Comparison of ENCODE assay signal across 9 cellular contexts in genomic region chr7:7816084-7816483, GRCh38.
DNase-seq lines count a peak whose midpoint lies in the region; ATAC-seq and TF ChIP-seq lines count a peak whose summit lies in the region.
"Had no signal": no experiment of that assay in that cellular context is flagged by ENCODE, and none has a peak within 500 bp of the region (broad histone marks: within the 10 kb centered on the region; RNA-seq: fewer than 3 reads in every experiment).

No MANE protein-coding gene starts in this region.

- H3K36me3 ChIP-seq in BLaER1 treated with 17β-estradiol and CSF1 and Interleukin-3, amounts not matched to agents 10 nM and 100 nM = peaks cover 0 to 8% (median 3%) of the 10 kb centered on the region in 11 experiments; a peak in 6 of 22 replicates
- H3K36me3 ChIP-seq in OCI-LY1 (ENCODE audit: insufficient read depth, low read length) = peaks cover 6% of the 10 kb centered on the region

- ATAC-seq in GM18907 (IDR thresholded peaks at IDR 0.05; ENCODE audit: unreplicated experiment) (peak; percentile 43), HG02840 (IDR thresholded peaks at IDR 0.05; ENCODE audit: low FRiP score, unreplicated experiment) (peak; percentile 36)

- DNase-seq in AG20443 (ENCODE audit: low spot score) (no peak), RKO (ENCODE audit: low spot score) (no peak), retina (no peak), activated gamma-delta T cell (lab: John Stamatoyannopoulos, UW) (no peak)

- peaks cover 19 to 29% (median 22%) of the 10 kb centered on the region in 10 experiments for H3K4me1 ChIP-seq in BLaER1 treated with 17β-estradiol and CSF1 and Interleukin-3, amounts not matched to agents 10 nM and 100 nM
- peaks cover 60% of the 10 kb centered on the region for H3K4me1 ChIP-seq in OCI-LY1 (ENCODE audit: insufficient read depth, low read length, severe bottlenecking)

- H4K20me1 ChIP-seq in BLaER1 treated with 17β-estradiol and CSF1 and Interleukin-3, amounts not matched to agents 10 nM and 100 nM = no peaks in the 10 kb centered on the region
- no peaks in the 10 kb centered on the region for H4K20me1 ChIP-seq in OCI-LY1 (ENCODE audit: insufficient read depth, low read length)

- H2AFZ ChIP-seq in OCI-LY1 (ENCODE audit: low read length) = no peak overlapping the region

- 0 out of 2 replicates have a peak, but pooled peaks cover 4% of the 10 kb centered on the region for H3F3A ChIP-seq in OCI-LY1 (ENCODE audit: insufficient read depth, low read length)

- no peaks in the 10 kb centered on the region for H3K9me2 ChIP-seq in OCI-LY1 (ENCODE audit: low read depth, low read length)

- no peaks in the 10 kb centered on the region for H3K27me3 ChIP-seq in BLaER1 treated with 17β-estradiol and CSF1 and Interleukin-3, amounts not matched to agents 10 nM and 100 nM
- no peaks in the 10 kb centered on the region for H3K27me3 ChIP-seq in OCI-LY1 (ENCODE audit: insufficient read depth, low read length)

- H3K9ac ChIP-seq in BLaER1 treated with 17β-estradiol and CSF1 and Interleukin-3, amounts not matched to agents 10 nM and 100 nM = peak overlapping the region in 1 of 11 experiments; percentile 18; a peak in 2 of 22 replicates
- peak overlapping the region; percentile 46 for H3K9ac ChIP-seq in OCI-LY1 (ENCODE audit: low read length)

- peaks cover 14 to 46% (median 38%) of the 10 kb centered on the region in 11 experiments for H3K9me3 ChIP-seq in BLaER1 treated with 17β-estradiol and CSF1 and Interleukin-3, amounts not matched to agents 10 nM and 100 nM (replicated peaks in 1 of 11)
- no peaks in the 10 kb centered on the region for H3K9me3 ChIP-seq in OCI-LY1 (ENCODE audit: low read length)

- no peaks in the 10 kb centered on the region for H3K79me2 ChIP-seq in OCI-LY1 (ENCODE audit: insufficient read depth, low read length)

- H3K4me3 ChIP-seq in BLaER1 treated with 17β-estradiol and CSF1 and Interleukin-3, amounts not matched to agents 10 nM and 100 nM = peak overlapping the region in 7 of 10 experiments; percentile 3 to 43 (median 10); a peak in 6 of 20 replicates
- peak overlapping the region; percentile 46 for H3K4me3 ChIP-seq in OCI-LY1 (ENCODE audit: low read depth, low read length, poor library complexity, severe bottlenecking)

- peak overlapping the region; percentile 66 to 86 (median 80) for H3K4me2 ChIP-seq in BLaER1 treated with 17β-estradiol and CSF1 and Interleukin-3, amounts not matched to agents 10 nM and 100 nM
- H3K4me2 ChIP-seq in OCI-LY1 (ENCODE audit: low read length) = peak overlapping the region; percentile 60

- no peak for TF ChIP-seq CTCF in OCI-LY1 (IDR thresholded peaks at IDR 0.05; ENCODE audit: low read length)

- peak overlapping the region in 9 of 11 experiments; percentile 39 to 67 (median 57); a peak in 14 of 22 replicates for H3K27ac ChIP-seq in BLaER1 treated with 17β-estradiol and CSF1 and Interleukin-3, amounts not matched to agents 10 nM and 100 nM
- peak overlapping the region; percentile 87 for H3K27ac ChIP-seq in OCI-LY1 (ENCODE audit: low read depth, low read length, poor library complexity, severe bottlenecking)
- H3K27ac ChIP-seq: HL-60 had no signal
